In genomic region chr10:35223016-35223415, GRCh38 we compare ENCODE assay signal across 26 cellular contexts.
DNase-seq lines count a peak whose midpoint lies in the region; ATAC-seq and TF ChIP-seq lines count a peak whose summit lies in the region.
"Had no signal": no experiment of that assay in that cellular context is flagged by ENCODE, and none has a peak within 500 bp of the region (broad histone marks: within the 10 kb centered on the region; RNA-seq: fewer than 3 reads in every experiment).

No MANE protein-coding gene starts in this region.

- no peak overlapping the region for H3K9ac ChIP-seq in Karpas-422 (ENCODE audit: low read length)

- intact Hi-C loops in A673 (cut with micrococcal nuclease; ENCODE audit: unreplicated experiment): no loop called here

- peak; percentile 31 for DNase-seq in A673 (ENCODE audit: low spot score)
- DNase-seq in GM12864 (ENCODE audit: low read depth): no peak
- peak; percentile 48 for DNase-seq in Karpas-422
- DNase-seq in cardiac fibroblast (ENCODE audit: low read depth in 2 of 2): no peak
- DNase-seq in hypothalamus (lab: John Stamatoyannopoulos, UW): no peak
- DNase-seq in activated CD4-positive, alpha-beta T cell treated with anti-CD3 and anti-CD28 coated beads, Interleukin-2, amount 50 U/mL, for 48 hours: no peak
- no peak for DNase-seq in left lobe of liver (ENCODE audit: low spot score)
- no peak for DNase-seq in islet precursor cell
- DNase-seq: activated CD4-positive, alpha-beta T cell treated with anti-CD3 and anti-CD28 coated beads, Interleukin-2, amount 10 ng/mL, durations not matched to agents 24 days and 14 days; activated naive CD8-positive, alpha-beta T cell treated with anti-CD3 and anti-CD28 coated beads, Interleukin-2, amount 10 ng/mL, durations not matched to agents 7 days and 5 days; CD4-positive, alpha-beta memory T cell; cerebellar nuclear complex; DMS153; effector CD4-positive, alpha-beta T cell; esophagus squamous epithelium; KBM-7; NCI-H187; NCI-H2227 treated with DMSO at 0.1 percent for 48 hours; NCI-H748 treated with DMSO at 0.1 percent for 48 hours; stimulated activated CD4-positive, alpha-beta T cell treated with anti-CD3 and anti-CD28 coated beads, Interleukin-2, amount 100 ng/mL, for 48 hours; stimulated activated naive B cell treated with anti-CD40 and anti-IgM and Interleukin-4, amounts not matched to agents 10 μg/mL and 1 μg/mL and 100 μg/mL, for 72 hours; T-helper 17 cell; testis had no signal

- no peaks in the 10 kb centered on the region for H3K9me2 ChIP-seq in Karpas-422 (replicated peaks; ENCODE audit: insufficient read depth, low read length)

- H3K27ac ChIP-seq in A673 (ENCODE audit: low read depth, low read length, poor library complexity, severe bottlenecking): no peak overlapping the region
- H3K27ac ChIP-seq in Karpas-422 (ENCODE audit: low read length): no peak overlapping the region
- H3K27ac ChIP-seq: esophagus squamous epithelium, gastroesophageal sphincter, neutrophil, testis had no signal

- H3K36me3 ChIP-seq in A673 (ENCODE audit: insufficient read depth, low read length, poor library complexity, severe bottlenecking) (no peaks in the 10 kb centered on the region), Karpas-422 (ENCODE audit: insufficient read depth, low read length) (no peaks in the 10 kb centered on the region)
- H3K36me3 ChIP-seq: esophagus squamous epithelium, gastroesophageal sphincter, neutrophil had no signal

- TF ChIP-seq CTCF in A673 (conservative IDR thresholded peaks at IDR 0.05; ENCODE audit: low read depth, low read length) (peak; percentile 55), GM12864 (IDR thresholded peaks at IDR 0.05; ENCODE audit: low read depth, low read length, missing control alignments) (peak; percentile 37), cardiac fibroblast (IDR thresholded peaks at IDR 0.05; ENCODE audit: low read depth, low read length) (peak; percentile 4)

- H2AFZ ChIP-seq in Karpas-422 (ENCODE audit: low read length): no peak overlapping the region

- ATAC-seq in left lobe of liver: no peak
- ATAC-seq: gastroesophageal sphincter; stimulated activated naive B cell treated with anti-CD40 and anti-IgM and Interleukin-4, amounts not matched to agents 10 μg/mL and 1 μg/mL and 100 μg/mL, for 72 hours; T-helper 17 cell had no signal

- BruUV-seq in A673 (replicated peaks; lab: Mats Ljungman, UMichigan): no TSS peak

- H3K4me2 ChIP-seq in Karpas-422 (ENCODE audit: low read depth, low read length, poor library complexity, severe bottlenecking): no peak overlapping the region
- H3K4me2 ChIP-seq: smooth muscle cell had no signal

- CTCF ChIA-PET in A673 (lab: Charles Lee): no interaction called here

- POLR2A ChIA-PET in A673 (lab: Charles Lee; ENCODE audit: low non-redundant PET): no interaction called here

- H3K9me3 ChIP-seq in A673 (ENCODE audit: low read depth, low read length, poor library complexity, severe bottlenecking) (no peaks in the 10 kb centered on the region), Karpas-422 (ENCODE audit: low read length) (no peaks in the 10 kb centered on the region)
- H3K9me3 ChIP-seq: esophagus squamous epithelium, gastroesophageal sphincter, neutrophil, testis had no signal

- peaks cover 24% of the 10 kb centered on the region for H3K4me1 ChIP-seq in A673 (ENCODE audit: insufficient read depth, low read length, poor library complexity, severe bottlenecking)
- H3K4me1 ChIP-seq in Karpas-422 (ENCODE audit: low read length): no peaks in the 10 kb centered on the region
- H3K4me1 ChIP-seq: testis had no signal

- no peaks in the 10 kb centered on the region for H3K79me2 ChIP-seq in Karpas-422 (ENCODE audit: low read length)

- no peaks in the 10 kb centered on the region for H4K20me1 ChIP-seq in Karpas-422 (ENCODE audit: insufficient read depth, low read depth, low read length)

- H3K4me3 ChIP-seq in A673 (ENCODE audit: low read depth, low read length, poor library complexity, severe bottlenecking) (no peak overlapping the region), GM12864 (ENCODE audit: low read depth, low read length) (no peak overlapping the region), Karpas-422 (ENCODE audit: low read length) (no peak overlapping the region), cardiac fibroblast (replicated peaks in 1 of 2; ENCODE audit: low read depth in 2 of 2, low read length in 2 of 2) (no peak overlapping the region)
- H3K4me3 ChIP-seq: esophagus squamous epithelium, gastroesophageal sphincter, smooth muscle cell, testis had no signal

- H3K27me3 ChIP-seq in A673 (replicated peaks; ENCODE audit: insufficient read depth, low read depth, low read length, poor library complexity): no peaks in the 10 kb centered on the region
- no peaks in the 10 kb centered on the region for H3K27me3 ChIP-seq in Karpas-422 (ENCODE audit: low read length)
- H3K27me3 ChIP-seq: gastroesophageal sphincter, neutrophil, testis had no signal

Comparison
In these comparisons a context has a peak if more than half of its experiments do, and no peak if none do; other contexts are left out.
1. DNase-seq: peak in A673 (single experiment) and Karpas-422 (single experiment); none in GM12864 (single experiment), cardiac fibroblast (0 of 2), hypothalamus (0 of 51), activated CD4-positive, alpha-beta T cell treated with anti-CD3 and anti-CD28 coated beads, Interleukin-2, amount 50 U/mL, for 48 hours (0 of 2), left lobe of liver (single experiment) and islet precursor cell (single experiment).
2. CTCF ChIP-seq: peak in every context shown above with its lines; median percentile 55 in A673; 37 in GM12864; 4 in cardiac fibroblast.